28 cellular contexts compared by ENCODE assay signal in genomic region chr12:85275359-85275758, GRCh38. TPM values are rescaled to one million over a fixed set of nuclear protein-coding genes. Genes with fewer than 3 reads are reported as not detected.
DNase-seq lines count a peak whose midpoint lies in the region; ATAC-seq lines count a peak whose summit lies in the region.
"Had no signal": no experiment of that assay in that cellular context is flagged by ENCODE, and none has a peak within 500 bp of the region (broad histone marks: within the 10 kb centered on the region; RNA-seq: fewer than 3 reads in every experiment).

No MANE protein-coding gene starts in this region.

- H3K27me3 ChIP-seq in neuronal stem cell (ENCODE audit: control insufficient read depth in 3 of 3, insufficient read depth in 3 of 3, low read depth in 1 of 3, low read length in 3 of 3) (peaks cover 20 to 60% (median 54%) of the 10 kb centered on the region in 3 experiments), mesenchymal stem cell (ENCODE audit: control insufficient read depth in 1 of 2, insufficient read depth in 1 of 2, low read length in 2 of 2) (peaks cover 68 to 81% of the 10 kb centered on the region in 2 experiments)

- no peaks in the 10 kb centered on the region for H3K36me3 ChIP-seq in neuronal stem cell (replicated peaks in 1 of 2; ENCODE audit: control insufficient read depth in 2 of 2, insufficient read depth in 2 of 2, low read length in 2 of 2)
- peaks cover 0 to 3% of the 10 kb centered on the region in 2 experiments for H3K36me3 ChIP-seq in mesenchymal stem cell (ENCODE audit: control insufficient read depth in 1 of 2, insufficient read depth in 2 of 2, low read depth in 1 of 2, low read length in 2 of 2)
- H3K36me3 ChIP-seq: right atrium auricular region, upper lobe of left lung, WERI-Rb-1 had no signal

- H3K27me3 Mint-ChIP-seq in stimulated activated memory B cell treated with anti-CD40 and anti-IgM and Interleukin-4, amounts not matched to agents 10 μg/mL and 1 μg/mL and 100 μg/mL, for 72 hours, result peaks cover 43% of the 10 kb centered on the region

- no peak for ATAC-seq in GM21737 (IDR thresholded peaks at IDR 0.05; ENCODE audit: unreplicated experiment)
- no peak for ATAC-seq in stimulated activated memory B cell treated with anti-CD40 and anti-IgM and Interleukin-4, amounts not matched to agents 10 μg/mL and 1 μg/mL and 100 μg/mL, for 72 hours
- ATAC-seq: activated naive CD8-positive, alpha-beta T cell treated with anti-CD3 and anti-CD28 coated beads, Interleukin-2, amount 50 U/mL, for 24 hours; stimulated activated effector memory CD8-positive, alpha-beta T cell treated with anti-CD3 and anti-CD28 coated beads, Interleukin-12 subunit alpha, Interleukin-12 subunit beta, amount 100 ng/mL, for 72 hours; T-helper 17 cell had no signal

- no peak overlapping the region for H3K4me3 Mint-ChIP-seq in stimulated activated memory B cell treated with anti-CD40 and anti-IgM and Interleukin-4, amounts not matched to agents 10 μg/mL and 1 μg/mL and 100 μg/mL, for 72 hours
- H3K4me3 Mint-ChIP-seq: activated naive CD8-positive, alpha-beta T cell treated with anti-CD3 and anti-CD28 coated beads, Interleukin-2, amount 50 U/mL, for 24 hours; HFFc6; stimulated activated effector memory CD8-positive, alpha-beta T cell treated with anti-CD3 and anti-CD28 coated beads, Interleukin-12 subunit alpha, Interleukin-12 subunit beta, amount 100 ng/mL, for 72 hours; T-helper 17 cell had no signal

- H3K4me1 ChIP-seq in neuronal stem cell (ENCODE audit: control insufficient read depth in 2 of 2, insufficient read depth in 1 of 2, low read depth in 1 of 2, low read length in 2 of 2), result peaks cover 0 to 7% of the 10 kb centered on the region in 2 donors
- H3K4me1 ChIP-seq in mesenchymal stem cell (ENCODE audit: control insufficient read depth, insufficient read depth, low read depth, low read length), result peaks cover 16% of the 10 kb centered on the region
- H3K4me1 ChIP-seq: parathyroid adenoma had no signal

- H3K9me3 Mint-ChIP-seq in stimulated activated memory B cell treated with anti-CD40 and anti-IgM and Interleukin-4, amounts not matched to agents 10 μg/mL and 1 μg/mL and 100 μg/mL, for 72 hours, result no peaks in the 10 kb centered on the region
- H3K9me3 Mint-ChIP-seq: HFFc6 had no signal

- H2AFZ ChIP-seq in neuronal stem cell (ENCODE audit: low read length), result no peak overlapping the region
- H2AFZ ChIP-seq in mesenchymal stem cell (ENCODE audit: low read depth, low read length), result no peak overlapping the region
- H2AFZ ChIP-seq: GM23248, parathyroid adenoma had no signal

- H3K4me2 ChIP-seq in neuronal stem cell (ENCODE audit: insufficient read depth, low read length, poor library complexity, severe bottlenecking) (no peak overlapping the region), mesenchymal stem cell (ENCODE audit: low read length, poor library complexity, severe bottlenecking) (no peak overlapping the region)
- H3K4me2 ChIP-seq: SK-N-SH had no signal

- no peak overlapping the region for H3K27ac Mint-ChIP-seq in stimulated activated memory B cell treated with anti-CD40 and anti-IgM and Interleukin-4, amounts not matched to agents 10 μg/mL and 1 μg/mL and 100 μg/mL, for 72 hours
- H3K27ac Mint-ChIP-seq: activated naive CD8-positive, alpha-beta T cell treated with anti-CD3 and anti-CD28 coated beads, Interleukin-2, amount 50 U/mL, for 24 hours; CD14-positive monocyte; HFFc6; stimulated activated effector memory CD8-positive, alpha-beta T cell treated with anti-CD3 and anti-CD28 coated beads, Interleukin-12 subunit alpha, Interleukin-12 subunit beta, amount 100 ng/mL, for 72 hours; T-helper 17 cell had no signal

- no peak overlapping the region for H3K9ac ChIP-seq in neuronal stem cell (ENCODE audit: low read depth, low read length, poor library complexity)
- no peak overlapping the region for H3K9ac ChIP-seq in mesenchymal stem cell (ENCODE audit: low read length)
- H3K9ac ChIP-seq: GM23248, parathyroid adenoma, SK-N-SH had no signal

- H4K8ac ChIP-seq in neuronal stem cell (ENCODE audit: low read depth, low read length) (no peak overlapping the region), mesenchymal stem cell (ENCODE audit: low read length) (no peak overlapping the region)

- H2BK15ac ChIP-seq in neuronal stem cell (ENCODE audit: low read length) (no peak overlapping the region), mesenchymal stem cell (ENCODE audit: low read depth, poor library complexity, severe bottlenecking) (no peak overlapping the region)

- peaks cover 0 to 4% of the 10 kb centered on the region in 2 donors for H3K9me3 ChIP-seq in neuronal stem cell (replicated peaks in 1 of 2; ENCODE audit: control insufficient read depth in 2 of 2, insufficient read depth in 1 of 2, low read depth in 1 of 2, low read length in 2 of 2)
- H3K9me3 ChIP-seq in mesenchymal stem cell (ENCODE audit: control insufficient read depth, low read length), result no peaks in the 10 kb centered on the region
- H3K9me3 ChIP-seq: SK-N-SH had no signal

- H3K18ac ChIP-seq in neuronal stem cell (ENCODE audit: low read length) (no peak overlapping the region), mesenchymal stem cell (ENCODE audit: low read depth in 1 of 2, low read length in 2 of 2) (no peak overlapping the region)

- H2BK120ac ChIP-seq in neuronal stem cell (ENCODE audit: low read depth, low read length), result no peak overlapping the region
- H2BK120ac ChIP-seq in mesenchymal stem cell (ENCODE audit: low read depth, low read length), result no peak overlapping the region

- H3K79me1 ChIP-seq in neuronal stem cell (ENCODE audit: low read depth, low read length) (no peaks in the 10 kb centered on the region), mesenchymal stem cell (replicated peaks; ENCODE audit: low read length, poor library complexity, severe bottlenecking) (no peaks in the 10 kb centered on the region)

- H4K91ac ChIP-seq in neuronal stem cell (ENCODE audit: low read depth, low read length, poor library complexity) (no peak overlapping the region), mesenchymal stem cell (ENCODE audit: low read length) (no peak overlapping the region)

- H3K36me3 Mint-ChIP-seq in stimulated activated memory B cell treated with anti-CD40 and anti-IgM and Interleukin-4, amounts not matched to agents 10 μg/mL and 1 μg/mL and 100 μg/mL, for 72 hours, result no peaks in the 10 kb centered on the region
- H3K36me3 Mint-ChIP-seq: stimulated activated effector memory CD8-positive, alpha-beta T cell treated with anti-CD3 and anti-CD28 coated beads, Interleukin-12 subunit alpha, Interleukin-12 subunit beta, amount 100 ng/mL, for 72 hours had no signal

- H3K14ac ChIP-seq in neuronal stem cell (ENCODE audit: low read length) (no peak overlapping the region), mesenchymal stem cell (ENCODE audit: low read length in 2 of 2) (no peak overlapping the region)

- H2BK5ac ChIP-seq in neuronal stem cell (ENCODE audit: low read length) (no peak overlapping the region), mesenchymal stem cell (ENCODE audit: low read depth, low read length, poor library complexity, severe bottlenecking) (no peak overlapping the region)

- H2BK12ac ChIP-seq in neuronal stem cell (ENCODE audit: low read length) (no peak overlapping the region), mesenchymal stem cell (ENCODE audit: low read length in 2 of 2) (no peak overlapping the region)

- peaks cover 3% of the 10 kb centered on the region for H3K4me1 Mint-ChIP-seq in stimulated activated memory B cell treated with anti-CD40 and anti-IgM and Interleukin-4, amounts not matched to agents 10 μg/mL and 1 μg/mL and 100 μg/mL, for 72 hours
- H3K4me1 Mint-ChIP-seq: stimulated activated effector memory CD8-positive, alpha-beta T cell treated with anti-CD3 and anti-CD28 coated beads, Interleukin-12 subunit alpha, Interleukin-12 subunit beta, amount 100 ng/mL, for 72 hours had no signal

- peak; percentile 29 for DNase-seq in DMS114 treated with DMSO at 0.1 percent for 48 hours (lab: John Stamatoyannopoulos, UW; ENCODE audit: unreplicated experiment)
- DNase-seq in NCI-H69 (lab: John Stamatoyannopoulos, UW), result peak; percentile 12
- peak; percentile 67 for DNase-seq in dedifferentiated amniotic fluid mesenchymal stem cell (ENCODE audit: extremely low spot score)
- DNase-seq in neuronal stem cell (ENCODE audit: low spot score), result peak; percentile 5
- no peak for DNase-seq in mesenchymal stem cell
- DNase-seq: activated CD4-positive, alpha-beta T cell treated with anti-CD3 and anti-CD28 coated beads, Interleukin-2, amount 50 U/mL, for 1 hour; activated naive CD8-positive, alpha-beta T cell treated with anti-CD3 and anti-CD28 coated beads, Interleukin-2, amount 50 U/mL, for 24 hours; activated T-cell treated with anti-CD3 and anti-CD28 coated beads, Interleukin-2, amount 50 U/mL, for 48 hours; EL; glutamatergic neuron; GM23248; HFFc6; NCI-H1694 treated with DMSO at 0.1 percent for 48 hours; NCI-H526 treated with DMSO at 0.1 percent for 48 hours; SK-N-SH; stimulated activated CD4-positive, alpha-beta T cell treated with anti-CD3 and anti-CD28 coated beads, Interleukin-12 subunit alpha, Interleukin-12 subunit beta, amount 100 ng/mL, for 4 hours; stimulated activated CD4-positive, alpha-beta T cell treated with anti-CD3 and anti-CD28 coated beads, Interleukin-4, amount 100 ng/mL, for 24 hours; T-helper 17 cell; upper lobe of left lung; WERI-Rb-1 had no signal

- no peak overlapping the region for H3K4me3 ChIP-seq in neuronal stem cell (ENCODE audit: low read length in 2 of 2)
- no peak overlapping the region for H3K4me3 ChIP-seq in mesenchymal stem cell (ENCODE audit: insufficient read depth in 1 of 2, low read depth in 1 of 2, low read length in 2 of 2)
- H3K4me3 ChIP-seq: GM23248, right atrium auricular region, upper lobe of left lung had no signal

- no peak overlapping the region for H3K4ac ChIP-seq in neuronal stem cell (ENCODE audit: low read length)
- no peak overlapping the region for H3K4ac ChIP-seq in mesenchymal stem cell (ENCODE audit: low read depth in 1 of 2, low read length in 2 of 2)

- H3K23ac ChIP-seq in neuronal stem cell (ENCODE audit: low read depth, low read length, poor library complexity) (no peak overlapping the region), mesenchymal stem cell (ENCODE audit: low read length in 2 of 2) (no peak overlapping the region)

- WGBS in neuronal stem cell (ENCODE audit: extremely low coverage in 2 of 2, insufficient read length in 2 of 2, insufficient replicate concordance in 1 of 2), 2 donors, result no CpG with 5 or more reads among the region's 2 CpGs
- 2% methylated on average over 2 of the region's 2 CpGs for WGBS in mesenchymal stem cell

- H3K27ac ChIP-seq in neuronal stem cell (replicated peaks; ENCODE audit: low read length) (no peak overlapping the region), mesenchymal stem cell (ENCODE audit: low read length, poor library complexity, severe bottlenecking) (no peak overlapping the region)
- H3K27ac ChIP-seq: GM23248, parathyroid adenoma, right atrium auricular region, RWPE1, upper lobe of left lung, WERI-Rb-1 had no signal

- H2AK5ac ChIP-seq in neuronal stem cell (ENCODE audit: low read depth, low read length) (no peak overlapping the region), mesenchymal stem cell (ENCODE audit: low read length, severe bottlenecking) (no peak overlapping the region)

RNA-seq across cellular contexts. Expression of gene ALX1, which starts 4.7 kb away (rescaled TPM):
- 0.40 TPM for polyA plus RNA-seq in neuronal stem cell (2013, experiment 1 of 2)
- 0.36 TPM for polyA plus RNA-seq in neuronal stem cell (2013, experiment 2 of 2)
- polyA plus RNA-seq in mesenchymal stem cell (2013, experiment 1 of 2), result 0.15 TPM
- 0.26 TPM for polyA plus RNA-seq in mesenchymal stem cell (2013, experiment 2 of 2)
- polyA plus RNA-seq: CD14-positive monocyte, GM23248, keratinocyte, SK-N-SH had no signal
